21 cellular contexts compared by ENCODE assay signal in genomic region chr9:79693750-79694149, GRCh38.
DNase-seq lines count a peak whose midpoint lies in the region; ATAC-seq and TF ChIP-seq lines count a peak whose summit lies in the region.
"Had no signal": no experiment of that assay in that cellular context is flagged by ENCODE, and none has a peak within 500 bp of the region (broad histone marks: within the 10 kb centered on the region; RNA-seq: fewer than 3 reads in every experiment).

No MANE protein-coding gene starts in this region.

- POLR2A ChIA-PET in SK-N-SH (lab: Yijun Ruan, JAX): no interaction called here

- dilution Hi-C loops in mammary epithelial cell (cut with HindIII; ENCODE audit: low sequenced_read_pairs): no loop called here

- no peak for ATAC-seq in T-helper 17 cell
- ATAC-seq: heart right ventricle; Right ventricle myocardium inferior; sciatic nerve; stimulated activated naive B cell treated with anti-CD40 and anti-IgM and Interleukin-4, amounts not matched to agents 10 μg/mL and 1 μg/mL and 100 μg/mL, for 72 hours; T-cell had no signal

- H3K9me3 Mint-ChIP-seq in nephron progenitor cell: no peaks in the 10 kb centered on the region
- H3K9me3 Mint-ChIP-seq: stimulated activated naive B cell treated with anti-CD40 and anti-IgM and Interleukin-4, amounts not matched to agents 10 μg/mL and 1 μg/mL and 100 μg/mL, for 72 hours; T-cell had no signal

- H3K4me1 ChIP-seq in mammary epithelial cell (ENCODE audit: insufficient read depth, low read length) (no peaks in the 10 kb centered on the region), SK-N-SH (ENCODE audit: control insufficient read depth in 1 of 2, insufficient read depth in 2 of 2, low read depth in 1 of 2, low read length in 1 of 2) (peaks cover 0 to 6% of the 10 kb centered on the region in 2 experiments; a peak in 2 of 4 replicates)

- no peak overlapping the region for H2AFZ ChIP-seq in mammary epithelial cell (ENCODE audit: low read depth, low read length)
- H2AFZ ChIP-seq in SK-N-SH (ENCODE audit: low read depth): no peak overlapping the region

- peak; percentile 20 for DNase-seq in DMS153 treated with DMSO at 0.1 percent for 48 hours (lab: John Stamatoyannopoulos, UW; ENCODE audit: unreplicated experiment)
- DNase-seq in NCI-H1417 treated with DMSO at 0.1 percent for 48 hours (lab: John Stamatoyannopoulos, UW): peak; percentile 51
- DNase-seq in T-helper 17 cell: no peak
- DNase-seq in nephron progenitor cell: no peak
- DNase-seq in ACHN: no peak
- DNase-seq in mammary epithelial cell: no peak
- no peak for DNase-seq in NCI-H1436 (lab: John Stamatoyannopoulos, UW)
- no peak for DNase-seq in SK-N-SH
- DNase-seq: activated CD4-positive, alpha-beta T cell treated with anti-CD3 and anti-CD28 coated beads, Interleukin-2, amount 50 U/mL, for 48 hours; activated naive CD4-positive, alpha-beta T cell treated with Interleukin-2 at 50 U/mL for 16 hours; activated T-cell treated with anti-CD3 and anti-CD28 coated beads for 4 hours; DND-41; heart right ventricle; NCI-H510A; ovary; stimulated activated naive B cell treated with anti-CD40 and anti-IgM and Interleukin-4, amounts not matched to agents 10 μg/mL and 1 μg/mL and 100 μg/mL, for 72 hours; T-cell; thyroid gland had no signal

- H3K9me3 ChIP-seq in T-helper 17 cell (ENCODE audit: control insufficient read depth, low read length, poor library complexity, severe bottlenecking) (no peaks in the 10 kb centered on the region), mammary epithelial cell (replicated peaks; ENCODE audit: insufficient read depth, low read length) (no peaks in the 10 kb centered on the region), SK-N-SH (no peaks in the 10 kb centered on the region)
- H3K9me3 ChIP-seq: heart right ventricle, ovary, thyroid gland had no signal

- no TSS peak for BruUV-seq in mammary epithelial cell (replicated peaks; lab: Mats Ljungman, UMichigan)

- H3K36me3 Mint-ChIP-seq in T-helper 17 cell (ENCODE audit: low read depth): peaks cover 2% of the 10 kb centered on the region
- peaks cover 51% of the 10 kb centered on the region for H3K36me3 Mint-ChIP-seq in nephron progenitor cell (ENCODE audit: low read depth)

- H3K36me3 ChIP-seq in mammary epithelial cell (ENCODE audit: insufficient read depth, low read length) (no peaks in the 10 kb centered on the region), SK-N-SH (replicated peaks in 1 of 2; ENCODE audit: control insufficient read depth in 1 of 2, insufficient read depth in 2 of 2, low read length in 1 of 2) (peaks cover 2 to 11% of the 10 kb centered on the region in 2 experiments)
- H3K36me3 ChIP-seq: heart right ventricle, ovary, thyroid gland had no signal

- in situ Hi-C loops in ACHN (cut with HindIII; ENCODE audit: low pct_ligation_motif_present, low pct_unique_long_range_greater_than_20kb, low sequenced_read_pairs) (no loop called here), mammary epithelial cell (cut with MboI; ENCODE audit: low sequenced_read_pairs in 2 of 2) (loop anchor here in 1 of 2 donors (25.0 kb wide), 1 partner anchor 106 kb away; no protein-coding TSS in a partner anchor)

- H4K20me1 ChIP-seq in mammary epithelial cell (ENCODE audit: insufficient read depth, low read length) (no peaks in the 10 kb centered on the region), SK-N-SH (ENCODE audit: insufficient read depth) (peaks cover 23% of the 10 kb centered on the region)

- no peak overlapping the region for H3K27ac ChIP-seq in mammary epithelial cell (ENCODE audit: insufficient read depth, low read depth, low read length)
- no peak overlapping the region for H3K27ac ChIP-seq in SK-N-SH (ENCODE audit: low read depth in 2 of 2, low read length in 1 of 2)
- H3K27ac ChIP-seq: heart right ventricle, ovary, thyroid gland had no signal

- TF ChIP-seq CTCF in nephron progenitor cell (IDR thresholded peaks at IDR 0.05) (no peak), mammary epithelial cell (conservative IDR thresholded peaks at IDR 0.05 in 1 of 2, IDR thresholded peaks at IDR 0.05 in 1 of 2; ENCODE audit: extremely low read depth in 1 of 2, insufficient read depth in 1 of 2, low read depth in 1 of 2, low read length in 2 of 2) (no peak), SK-N-SH (IDR thresholded peaks at IDR 0.05) (no peak)

- no peak overlapping the region for H3K9ac ChIP-seq in mammary epithelial cell (ENCODE audit: insufficient read depth, low read length)
- H3K9ac ChIP-seq in SK-N-SH: no peak overlapping the region

- H3K4me3 ChIP-seq in mammary epithelial cell (replicated peaks in 1 of 3; ENCODE audit: insufficient read depth in 1 of 3, low read depth in 2 of 3, low read length in 3 of 3) (no peak overlapping the region), SK-N-SH (ENCODE audit: low read depth in 2 of 2, low read length in 1 of 2) (no peak overlapping the region)
- H3K4me3 ChIP-seq: heart right ventricle, lung, ovary, thyroid gland had no signal

- no peak for TF ChIP-seq EP300 in SK-N-SH (IDR thresholded peaks at IDR 0.05; ENCODE audit: borderline replicate concordance in 1 of 2, low read depth in 1 of 2, low read length in 1 of 2)

- H3K27me3 ChIP-seq in mammary epithelial cell (ENCODE audit: insufficient read depth, low read length) (no peaks in the 10 kb centered on the region), SK-N-SH (ENCODE audit: insufficient read depth) (no peaks in the 10 kb centered on the region)
- H3K27me3 ChIP-seq: heart right ventricle, ovary, thyroid gland had no signal

- H3K4me1 Mint-ChIP-seq in T-helper 17 cell (peaks cover 45% of the 10 kb centered on the region), nephron progenitor cell (peaks cover 65% of the 10 kb centered on the region)

- no peak overlapping the region for H3K4me3 Mint-ChIP-seq in T-helper 17 cell
- peak overlapping the region; percentile 48 for H3K4me3 Mint-ChIP-seq in nephron progenitor cell
- H3K4me3 Mint-ChIP-seq: stimulated activated naive B cell treated with anti-CD40 and anti-IgM and Interleukin-4, amounts not matched to agents 10 μg/mL and 1 μg/mL and 100 μg/mL, for 72 hours; T-cell had no signal

- intact Hi-C loops in mammary epithelial cell (cut with micrococcal nuclease): no loop called here

- no peak for TF ChIP-seq RAD21 in SK-N-SH (IDR thresholded peaks at IDR 0.05; ENCODE audit: low read length)

- H3K4me2 ChIP-seq in mammary epithelial cell (ENCODE audit: insufficient read depth, low read depth, low read length): no peak overlapping the region
- no peak overlapping the region for H3K4me2 ChIP-seq in SK-N-SH

- H3K79me2 ChIP-seq in mammary epithelial cell (ENCODE audit: insufficient read depth, low read length) (no peaks in the 10 kb centered on the region), SK-N-SH (ENCODE audit: insufficient read depth) (peaks cover 51% of the 10 kb centered on the region; the same call in 1 of the 2 replicates)

- WGBS in mammary epithelial cell (ENCODE audit: low coverage, missing lambda C conversion rate): 100% methylated on average over 5 of the region's 5 CpGs
- 98% methylated on average over 5 of the region's 5 CpGs for WGBS in SK-N-SH (ENCODE audit: low lambda C conversion rate)

- no peaks in the 10 kb centered on the region for H3K9me2 ChIP-seq in SK-N-SH

- H3K27ac Mint-ChIP-seq in T-helper 17 cell (peak overlapping the region; percentile 85), nephron progenitor cell (peak overlapping the region; percentile 85)
- H3K27ac Mint-ChIP-seq: stimulated activated naive B cell treated with anti-CD40 and anti-IgM and Interleukin-4, amounts not matched to agents 10 μg/mL and 1 μg/mL and 100 μg/mL, for 72 hours; T-cell had no signal

- CTCF ChIA-PET in mammary epithelial cell (lab: Charles Lee; ENCODE audit: low non-redundant PET): no interaction called here
- CTCF ChIA-PET in SK-N-SH (lab: Yijun Ruan, JAX): interaction anchor here (0.8 kb wide), 1 partner anchor 11 kb away, joined by 3 read pairs; no protein-coding TSS in a partner anchor

- peaks cover 6% of the 10 kb centered on the region for H3F3A ChIP-seq in SK-N-SH (replicated peaks; ENCODE audit: insufficient read depth)

- H3K27me3 Mint-ChIP-seq in T-helper 17 cell (no peaks in the 10 kb centered on the region), nephron progenitor cell (ENCODE audit: low read depth, poor library complexity) (peaks cover 3% of the 10 kb centered on the region)
- H3K27me3 Mint-ChIP-seq: stimulated activated naive B cell treated with anti-CD40 and anti-IgM and Interleukin-4, amounts not matched to agents 10 μg/mL and 1 μg/mL and 100 μg/mL, for 72 hours; T-cell had no signal

TF ChIP-seq in SK-N-SH, 30 proteins besides CTCF, POLR2A, EP300 and RAD21:
- no peak for TF ChIP-seq ELF1 (IDR thresholded peaks at IDR 0.05)
- no peak for TF ChIP-seq FOXM1 (IDR thresholded peaks at IDR 0.05; ENCODE audit: low read depth)
- TF ChIP-seq GABPA (IDR thresholded peaks at IDR 0.05; ENCODE audit: low read depth): no peak
- no peak for TF ChIP-seq ZBTB33 (IDR thresholded peaks at IDR 0.05; ENCODE audit: borderline replicate concordance, low read depth)

Comparison
In these comparisons a context has a peak if more than half of its experiments do, and no peak if none do; other contexts are left out.
1. DNase-seq: peak in DMS153 treated with DMSO at 0.1 percent for 48 hours (single experiment) and NCI-H1417 treated with DMSO at 0.1 percent for 48 hours (single experiment); none in T-helper 17 cell (0 of 3), nephron progenitor cell (single experiment), ACHN (single experiment), mammary epithelial cell (single experiment), NCI-H1436 (single experiment) and SK-N-SH (single experiment).